31 cellular contexts compared by ENCODE assay signal in the genomic region with DNA sequence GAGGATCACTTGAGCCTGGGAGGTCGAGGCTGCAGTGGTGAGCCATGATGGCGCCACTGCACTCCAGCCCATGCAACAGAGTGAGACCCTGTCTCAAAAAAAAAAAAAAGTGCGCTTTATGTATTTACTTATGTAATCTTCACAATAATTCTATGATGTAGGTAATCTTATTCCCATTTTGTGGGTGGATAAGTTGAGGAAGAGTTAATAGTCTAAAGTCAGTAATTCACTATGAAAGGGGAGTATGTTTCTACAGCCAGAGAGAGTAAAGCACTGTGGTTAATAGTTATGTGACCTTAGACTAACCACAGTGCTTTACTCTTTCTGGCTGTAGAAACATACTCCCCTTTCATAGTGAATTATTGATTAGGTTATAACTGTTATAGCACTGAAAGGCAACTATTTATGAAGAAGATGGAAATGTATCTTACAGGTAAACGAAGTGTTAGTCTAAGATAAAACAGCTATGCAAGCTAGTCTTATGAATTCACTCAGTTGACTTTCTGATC. TPM values are rescaled to one million over a fixed set of nuclear protein-coding genes. Genes with fewer than 3 reads are reported as not detected.
DNase-seq lines count a peak whose midpoint lies in the region; ATAC-seq, FAIRE-seq and TF ChIP-seq lines count a peak whose summit lies in the region.
"Had no signal": no experiment of that assay in that cellular context is flagged by ENCODE, and none has a peak within 500 bp of the region (broad histone marks: within the 10 kb centered on the region; RNA-seq: fewer than 3 reads in every experiment).

No MANE protein-coding gene starts in this region.

- no peaks in the 10 kb centered on the region for H3K79me2 ChIP-seq in smooth muscle cell (ENCODE audit: low read depth)

- peak; percentile 28 for FAIRE-seq in GM12891 (lab: Jason Lieb, UNC)
- FAIRE-seq in pancreas (lab: Jason Lieb, UNC), result no peak
- FAIRE-seq: A549, frontal cortex, G401.6, small intestine had no signal

- H3K36me3 ChIP-seq in smooth muscle cell (ENCODE audit: low read depth) (peaks cover 36% of the 10 kb centered on the region), pancreas (peaks cover 0 to 43% (median 14%) of the 10 kb centered on the region in 3 donors)

- WGBS in smooth muscle cell (ENCODE audit: low lambda C conversion rate), result 100% methylated on average over 4 of the region's 4 CpGs
- WGBS in pancreas, 2 donors, result 93% methylated on average over 4 of the region's 4 CpGs

- no peak for TF ChIP-seq POLR2A in GM12891 (IDR thresholded peaks at IDR 0.05; ENCODE audit: low read depth, low read length)

- no peaks in the 10 kb centered on the region for H4K20me1 ChIP-seq in smooth muscle cell (ENCODE audit: low read depth)

- no peak overlapping the region for H3K4me2 ChIP-seq in smooth muscle cell
- H3K4me2 ChIP-seq: A549, SK-N-SH had no signal

- H3K4me1 ChIP-seq in smooth muscle cell (ENCODE audit: low read depth) (no peaks in the 10 kb centered on the region), pancreas (no peaks in the 10 kb centered on the region)
- H3K4me1 ChIP-seq: A549, esophagus muscularis mucosa, left lung, suprapubic skin had no signal

- no peak overlapping the region for H2AFZ ChIP-seq in smooth muscle cell (ENCODE audit: low read depth)

- intact Hi-C loops in pancreas (cut with DNase I), result no loop called here

- H3F3A ChIP-seq in smooth muscle cell (ENCODE audit: low read depth), result no peaks in the 10 kb centered on the region

- no peak overlapping the region for H3K9ac ChIP-seq in smooth muscle cell (ENCODE audit: low read depth)
- H3K9ac ChIP-seq: SK-N-SH had no signal

- ATAC-seq in GM19372 (IDR thresholded peaks at IDR 0.05; ENCODE audit: low read depth, unreplicated experiment) (peak; percentile 54), HG02759 (IDR thresholded peaks at IDR 0.05; ENCODE audit: unreplicated experiment) (peak; percentile 52), HG03571 (IDR thresholded peaks at IDR 0.05; ENCODE audit: unreplicated experiment) (peak; percentile 69), pancreas (no peak)
- ATAC-seq: A549, left lung had no signal

- TF ChIP-seq CTCF in smooth muscle cell (IDR thresholded peaks at IDR 0.05; ENCODE audit: borderline replicate concordance, insufficient read depth, poor library complexity, severe bottlenecking), result no peak
- TF ChIP-seq CTCF in pancreas (IDR thresholded peaks at IDR 0.05), result no peak

- no peaks in the 10 kb centered on the region for H3K9me3 ChIP-seq in smooth muscle cell (replicated peaks; ENCODE audit: low read depth)
- H3K9me3 ChIP-seq in pancreas, result no peaks in the 10 kb centered on the region
- H3K9me3 ChIP-seq: A549, esophagus muscularis mucosa, left lung, SK-N-SH, suprapubic skin had no signal

- H3K27me3 ChIP-seq in smooth muscle cell (ENCODE audit: low read depth) (no peaks in the 10 kb centered on the region), pancreas (no peaks in the 10 kb centered on the region)
- H3K27me3 ChIP-seq: cardiac muscle cell, esophagus muscularis mucosa, left lung, suprapubic skin had no signal

- H3K27ac ChIP-seq in smooth muscle cell (ENCODE audit: low read depth), result no peak overlapping the region
- no peak overlapping the region for H3K27ac ChIP-seq in pancreas
- H3K27ac ChIP-seq: A549, cardiac muscle cell, esophagus muscularis mucosa, left lung, suprapubic skin had no signal

- DNase-seq in GM12891 (ENCODE audit: insufficient read length, low spot score) (no peak), NCI-H1105 treated with DMSO at 0.1 percent for 48 hours (lab: John Stamatoyannopoulos, UW) (no peak), smooth muscle cell (lab: John Stamatoyannopoulos, UW; ENCODE audit: unreplicated experiment) (no peak), pancreas (no peak), SK-N-DZ (ENCODE audit: low spot score) (no peak)
- DNase-seq: activated CD4-positive, alpha-beta T cell treated with anti-CD3 and anti-CD28 coated beads, Interleukin-2, amount 10 ng/mL, durations not matched to agents 24 days and 14 days; activated naive CD4-positive, alpha-beta T cell treated with anti-CD3 and anti-CD28 coated beads, Interleukin-2, amount 10 ng/mL, durations not matched to agents 7 days and 5 days; activated T-cell treated with anti-CD3 and anti-CD28 coated beads, Interleukin-2, amount 50 U/mL, for 48 hours; anterior cingulate cortex; CD8-positive, alpha-beta memory T cell; endodermal cell; hippocampal formation; immature natural killer cell; IMR-90; left lung; NCI-H1092 treated with DMSO at 0.1 percent for 48 hours; NCI-H2029 treated with DMSO at 0.1 percent for 48 hours; NCI-H226; nucleus accumbens; SK-N-SH; small intestine; stimulated activated CD4-positive, alpha-beta T cell treated with anti-CD3 and anti-CD28 coated beads, Interleukin-2, amount 100 ng/mL, for 24 hours had no signal

- H3K4me3 ChIP-seq in smooth muscle cell, result no peak overlapping the region
- H3K4me3 ChIP-seq in pancreas, result no peak overlapping the region
- H3K4me3 ChIP-seq: A549, cardiac muscle cell, esophagus muscularis mucosa, left lung, suprapubic skin had no signal

TF ChIP-seq in GM12891, 5 proteins besides CTCF, POLR2A, EP300 and RAD21:
- TF ChIP-seq POU2F2 (IDR thresholded peaks at IDR 0.05; ENCODE audit: low read depth, low read length) (no peak), PAX5 (IDR thresholded peaks at IDR 0.05; ENCODE audit: insufficient read depth, low read length, severe bottlenecking) (no peak), TAF1 (IDR thresholded peaks at IDR 0.05; ENCODE audit: low read depth, low read length) (no peak), POLR2AphosphoS5 (IDR thresholded peaks at IDR 0.05; ENCODE audit: low read depth, low read length) (no peak), SPI1 (IDR thresholded peaks at IDR 0.05; ENCODE audit: low read depth, low read length) (no peak)
TF ChIP-seq in GM12891: peak in this region for 0.

RNA-seq across cellular contexts. Expression of gene CTR9, which starts 11.9 kb away (rescaled TPM):
- polyA plus RNA-seq in GM12891 (2012; ENCODE audit: low read depth, missing spikeins), result 23.8 TPM
- 27.5 and 29.3 TPM in 2 replicates for total RNA-seq in smooth muscle cell
- 25.1 and 28.4 TPM in 2 replicates for polyA plus RNA-seq in smooth muscle cell
- total RNA-seq in pancreas, result 10 to 100 TPM in 5 of 6 donors, 1 to 10 TPM in 1; 7.7 to 15.8 (median 13.2) TPM
- polyA plus RNA-seq in pancreas, result 10 to 100 TPM in 1 of 2 donors, 1 to 10 TPM in 1; 6.8 to 12.2 TPM
- 13.2 and 16.4 TPM in 2 replicates for polyA plus RNA-seq in SK-N-DZ (2014; cell fraction: cytosol; rRNA removed)
- 9.6 and 19.8 TPM in 2 replicates for polyA plus RNA-seq in SK-N-DZ (2014; cell fraction: nucleus; rRNA removed)

RNA-seq across cellular contexts. Expression of gene EIF4G2, which starts 45.8 kb away (rescaled TPM):
- 304 TPM for polyA plus RNA-seq in GM12891 (2012; ENCODE audit: low read depth, missing spikeins)
- total RNA-seq in smooth muscle cell (1,014 and 1,033 TPM in 2 replicates), pancreas (100 to 1,000 TPM; 288 to 475 (median 332) TPM)
- polyA plus RNA-seq in smooth muscle cell (658 and 666 TPM in 2 replicates), pancreas (100 to 1,000 TPM in 1 of 2 donors, 10 to 100 TPM in 1; 88.6 to 191 TPM)
- polyA plus RNA-seq in SK-N-DZ (2014; cell fraction: cytosol; rRNA removed), result 600 and 624 TPM in 2 replicates
- 541 and 569 TPM in 2 replicates for polyA plus RNA-seq in SK-N-DZ (2014; cell fraction: nucleus; rRNA removed)

Comparison
In these comparisons a context has a peak if more than half of its experiments do, and no peak if none do; other contexts are left out.
1. ATAC-seq: peak in GM19372 (single experiment), HG02759 (single experiment) and HG03571 (single experiment); none in pancreas (0 of 4).